9 cellular contexts compared by ENCODE assay signal in the genomic region with DNA sequence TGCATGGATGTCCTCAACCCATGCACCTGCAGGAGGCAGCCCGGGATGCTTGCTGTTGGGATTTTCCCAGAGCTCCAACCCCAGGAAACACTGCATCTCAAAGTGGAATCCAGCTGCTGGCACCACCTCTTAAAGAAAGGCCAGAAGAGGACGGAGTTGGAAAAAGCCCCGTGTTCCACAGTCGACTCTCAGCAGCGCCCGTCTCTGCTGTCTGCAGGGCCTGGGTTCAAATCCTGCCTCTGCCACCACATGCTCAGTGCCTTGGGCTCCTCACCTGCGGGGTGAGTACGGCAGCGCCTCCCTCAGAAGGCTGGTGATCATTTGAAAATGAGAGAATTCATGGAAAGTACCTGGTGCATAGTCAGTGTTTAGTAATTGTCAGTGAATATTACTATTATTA.
"Had no signal": no experiment of that assay in that cellular context is flagged by ENCODE, and none has a peak within 500 bp of the region (broad histone marks: within the 10 kb centered on the region; RNA-seq: fewer than 3 reads in every experiment).

No MANE protein-coding gene starts in this region.

- H3K27ac ChIP-seq: GM23248 had no signal

- H3K4me1 Mint-ChIP-seq: GM23338, H9 had no signal

- H3K4me3 ChIP-seq: GM23248, GM23338, HAP-1 had no signal

- H3K9me3 ChIP-seq: HAP-1 had no signal

- DNase-seq: GM23248, GOT3, H7, H9, HCEC 1CT, HFFc6 had no signal

- H3K4me1 ChIP-seq: HAP-1 had no signal

- H3K36me3 ChIP-seq: HAP-1 had no signal

- H3K4me3 Mint-ChIP-seq: GM23338, H9, HFFc6 had no signal

- ATAC-seq: GM23338, HCT116 had no signal

- H3K27ac Mint-ChIP-seq: GM23338, H9, HFFc6 had no signal
